Comparison of ENCODE assay signal across 8 cellular contexts in the genomic region with DNA sequence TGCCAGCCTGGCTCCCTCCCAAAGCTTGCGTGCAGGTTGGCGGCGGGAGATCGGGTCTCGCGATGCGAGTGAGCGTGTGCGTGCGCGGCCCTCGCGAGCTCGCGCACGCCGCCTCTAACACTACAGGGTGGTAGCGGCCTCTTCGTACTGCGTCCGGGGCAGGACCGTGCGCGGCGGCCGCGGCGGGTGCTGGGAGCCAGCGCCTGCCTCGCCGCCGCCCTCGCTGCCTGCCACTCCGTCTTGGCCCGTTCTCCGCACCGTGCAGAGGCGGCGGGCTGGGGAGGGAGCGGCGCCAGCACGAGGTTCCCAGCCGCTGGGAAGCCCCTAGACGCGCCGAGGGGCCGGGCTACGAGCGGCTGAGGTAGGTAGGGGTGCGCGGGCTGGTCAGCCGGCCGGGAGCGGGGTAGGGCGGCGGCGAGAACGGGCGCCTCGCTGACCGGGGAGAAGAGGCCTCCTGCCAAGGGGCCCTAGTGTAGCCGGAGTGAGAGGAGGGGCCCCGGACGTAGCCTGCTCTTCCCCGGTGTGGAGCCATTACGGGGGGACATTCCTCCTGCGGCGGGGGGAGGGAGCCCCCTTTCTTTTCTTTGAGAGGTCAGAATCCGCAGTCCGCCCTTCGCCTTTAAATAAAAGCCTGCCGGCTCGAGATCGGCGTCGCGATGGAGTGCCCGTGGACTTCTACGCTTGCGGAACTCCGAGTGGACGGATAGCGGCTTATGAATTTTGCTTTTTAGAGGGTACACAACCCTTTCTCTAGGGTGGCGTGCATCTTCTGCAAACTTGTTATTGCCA. TPM values are rescaled to one million over a fixed set of nuclear protein-coding genes. Genes with fewer than 3 reads are reported as not detected.
DNase-seq lines count a peak whose midpoint lies in the region; ATAC-seq and TF ChIP-seq lines count a peak whose summit lies in the region.

A gene (plus strand): TSS at position 117 of the 789 bp plus-strand sequence. CDS start 8,933 bp downstream, outside the sequence.

- peak within 1 kb of the TSS; percentile 82 for H3K4me2 ChIP-seq in DOHH2 (ENCODE audit: low read length)

- H3K79me2 ChIP-seq in DOHH2 (ENCODE audit: control insufficient read depth, low read length): peaks cover 56% of the 10 kb centered on the region

- no peaks in the 10 kb centered on the region for H3K9me3 Mint-ChIP-seq in naive B cell
- no peaks in the 10 kb centered on the region for H3K9me3 Mint-ChIP-seq in stimulated activated effector memory CD8-positive, alpha-beta T cell treated with anti-CD3 and anti-CD28 coated beads, Interleukin-12 subunit alpha, Interleukin-12 subunit beta, amount 100 ng/mL, for 72 hours

- H3K36me3 ChIP-seq in DOHH2 (ENCODE audit: control insufficient read depth, low read length) (peaks cover 46% of the 10 kb centered on the region), KOPT-K1 (ENCODE audit: insufficient read depth, low read length) (peaks cover 41% of the 10 kb centered on the region)

- H3K36me3 Mint-ChIP-seq in naive B cell: no peaks in the 10 kb centered on the region
- peaks cover 68% of the 10 kb centered on the region for H3K36me3 Mint-ChIP-seq in stimulated activated effector memory CD8-positive, alpha-beta T cell treated with anti-CD3 and anti-CD28 coated beads, Interleukin-12 subunit alpha, Interleukin-12 subunit beta, amount 100 ng/mL, for 72 hours

- peaks cover 21 to 39% (median 33%) of the 10 kb centered on the region in 3 donors for H3K4me1 Mint-ChIP-seq in naive B cell
- peaks cover 19% of the 10 kb centered on the region for H3K4me1 Mint-ChIP-seq in stimulated activated effector memory CD8-positive, alpha-beta T cell treated with anti-CD3 and anti-CD28 coated beads, Interleukin-12 subunit alpha, Interleukin-12 subunit beta, amount 100 ng/mL, for 72 hours

- peak within 1 kb of the TSS; percentile 88 to 96 (median 93) for H3K4me3 Mint-ChIP-seq in naive B cell
- peak within 1 kb of the TSS; percentile 92 for H3K4me3 Mint-ChIP-seq in stimulated activated effector memory CD8-positive, alpha-beta T cell treated with anti-CD3 and anti-CD28 coated beads, Interleukin-12 subunit alpha, Interleukin-12 subunit beta, amount 100 ng/mL, for 72 hours

- H3K27ac Mint-ChIP-seq in naive B cell: peak within 1 kb of the TSS; percentile 95 to 98 (median 97)
- peak within 1 kb of the TSS; percentile 99 for H3K27ac Mint-ChIP-seq in stimulated activated effector memory CD8-positive, alpha-beta T cell treated with anti-CD3 and anti-CD28 coated beads, Interleukin-12 subunit alpha, Interleukin-12 subunit beta, amount 100 ng/mL, for 72 hours

- H3K27me3 Mint-ChIP-seq in naive B cell: no peaks in the 10 kb centered on the region

- H4K20me1 ChIP-seq in DOHH2 (ENCODE audit: control insufficient read depth, insufficient read depth, low read depth, low read length): no peaks in the 10 kb centered on the region

- TF ChIP-seq CTCF in DOHH2 (IDR thresholded peaks at IDR 0.05; ENCODE audit: low read depth, low read length, poor library complexity, severe bottlenecking): no peak

- peak within 1 kb of the TSS; percentile 91 for H3K4me3 ChIP-seq in DOHH2 (ENCODE audit: low read length)

- peaks cover 11% of the 10 kb centered on the region; the same call in 1 of the 2 replicates for H3F3A ChIP-seq in DOHH2 (ENCODE audit: control insufficient read depth, insufficient read depth)

- ATAC-seq in GM21786 (IDR thresholded peaks at IDR 0.05; ENCODE audit: unreplicated experiment) (peak; percentile 92), naive B cell (ENCODE audit: low read depth in 2 of 2) (peak; percentile 87 to 88)
- ATAC-seq in stimulated activated effector memory CD8-positive, alpha-beta T cell treated with anti-CD3 and anti-CD28 coated beads, Interleukin-12 subunit alpha, Interleukin-12 subunit beta, amount 100 ng/mL, for 72 hours: peak; percentile 98

- H3K27ac ChIP-seq in DOHH2 (ENCODE audit: low read depth, low read length): peak within 1 kb of the TSS; percentile 86
- H3K27ac ChIP-seq in KOPT-K1 (ENCODE audit: low read depth, low read length, poor library complexity, severe bottlenecking): peak within 1 kb of the TSS; percentile 87

- DNase-seq in RPMI8226 (peak; percentile 98), fibroblast of gingiva (ENCODE audit: low read depth) (peak; percentile 97), naive B cell (peak; percentile 89)
- DNase-seq in activated T-helper 1 cell treated with anti-CD3 and anti-CD28 coated beads, Interleukin-2, amount 50 U/mL, for 16 hours (ENCODE audit: low read depth in 1 of 2, low spot score in 1 of 2): peak; percentile 86 to 88
- peak; percentile 81 to 93 for DNase-seq in stimulated activated effector memory CD8-positive, alpha-beta T cell treated with anti-CD3 and anti-CD28 coated beads, Interleukin-12 subunit alpha, Interleukin-12 subunit beta, amount 100 ng/mL, for 72 hours (ENCODE audit: low spot score in 2 of 2)

- H3K4me1 ChIP-seq in DOHH2 (ENCODE audit: control insufficient read depth, low read length): peaks cover 20% of the 10 kb centered on the region

- H3K9me3 ChIP-seq in DOHH2 (ENCODE audit: control insufficient read depth, insufficient read depth, low read length) (no peaks in the 10 kb centered on the region), KOPT-K1 (ENCODE audit: insufficient read depth, low read length, poor library complexity, severe bottlenecking) (no peaks in the 10 kb centered on the region)

- no peaks in the 10 kb centered on the region for H3K27me3 ChIP-seq in DOHH2 (ENCODE audit: control insufficient read depth, low read length)

- no peaks in the 10 kb centered on the region for H3K9me2 ChIP-seq in DOHH2 (replicated peaks; ENCODE audit: control insufficient read depth, low read length)

RNA-seq across cellular contexts. Expression of the gene that starts here (rescaled TPM):
- 10 to 100 TPM in 5 of 6 donors, 1 to 10 TPM in 1; 5.7 to 15.3 (median 12.0) TPM for polyA plus RNA-seq in naive B cell (ENCODE audit: low read depth in 6 of 6)

Comparison
In these comparisons a context has a peak if more than half of its experiments do, and no peak if none do; other contexts are left out.
1. Peak in every context shown above with its lines: DNase-seq, ATAC-seq, H3K4me3 ChIP-seq and H3K27ac ChIP-seq.